In genomic region chr19:43692364-43692763, GRCh38 we compare ENCODE assay signal across 23 cellular contexts. TPM values are rescaled to one million over a fixed set of nuclear protein-coding genes. Genes with fewer than 3 reads are reported as not detected.
DNase-seq lines count a peak whose midpoint lies in the region; ATAC-seq and TF ChIP-seq lines count a peak whose summit lies in the region.
"Had no signal": no experiment of that assay in that cellular context is flagged by ENCODE, and none has a peak within 500 bp of the region (broad histone marks: within the 10 kb centered on the region; RNA-seq: fewer than 3 reads in every experiment).

No MANE protein-coding gene starts in this region.

- H3K4me3 Mint-ChIP-seq in dendritic cell treated with granulocyte-macrophage colony-stimulating factor and Interleukin-4, amounts not matched to agents 40 ng/mL and 50 ng/mL, for 4 days: no peak overlapping the region
- H3K4me3 Mint-ChIP-seq: CD4-positive, CD25-positive, alpha-beta regulatory T cell; CD8-positive, alpha-beta T cell; H9; HFFc6 had no signal

- H3K4me1 ChIP-seq in neutrophil (ENCODE audit: control insufficient read depth in 1 of 2, insufficient read depth in 1 of 2, low read depth in 1 of 2, low read length in 1 of 2): peaks cover 79 to 85% of the 10 kb centered on the region in 2 experiments
- no peaks in the 10 kb centered on the region for H3K4me1 ChIP-seq in upper lobe of right lung
- H3K4me1 ChIP-seq in esophagus muscularis mucosa: no peaks in the 10 kb centered on the region
- H3K4me1 ChIP-seq: A549, BE2C, Caco-2 had no signal

- TF ChIP-seq CTCF in neutrophil (IDR thresholded peaks at IDR 0.05) (no peak), upper lobe of right lung (IDR thresholded peaks at IDR 0.05) (no peak), esophagus muscularis mucosa (IDR thresholded peaks at IDR 0.05) (no peak), lower leg skin (IDR thresholded peaks at IDR 0.05) (no peak)

- peak; percentile 39 for DNase-seq in CD1c-positive myeloid dendritic cell (ENCODE audit: extremely low spot score)
- DNase-seq in upper lobe of right lung: no peak
- DNase-seq in NK-92 treated with Interleukin-12 subunit alpha and Interleukin-12 subunit beta, amount 100 ng/mL, for 24 hours (lab: John Stamatoyannopoulos, UW): no peak
- DNase-seq in SIG-M5 (lab: John Stamatoyannopoulos, UW): no peak
- no peak for DNase-seq in esophagus muscularis mucosa (ENCODE audit: extremely low spot score)
- DNase-seq in lower leg skin (ENCODE audit: low spot score in 2 of 2): no peak
- DNase-seq: 8988T; ACHN; BE2C; Caco-2; CD4-positive, CD25-positive, alpha-beta regulatory T cell; CD8-positive, alpha-beta T cell; DMS153; DND-41; GM23248; H9; HFFc6 had no signal

- H3K4me1 Mint-ChIP-seq in dendritic cell treated with granulocyte-macrophage colony-stimulating factor and Interleukin-4, amounts not matched to agents 40 ng/mL and 50 ng/mL, for 4 days (ENCODE audit: low read depth): peaks cover 55% of the 10 kb centered on the region
- H3K4me1 Mint-ChIP-seq: CD4-positive, CD25-positive, alpha-beta regulatory T cell had no signal

- no peak for TF ChIP-seq POLR2A in esophagus muscularis mucosa (IDR thresholded peaks at IDR 0.05; ENCODE audit: low read depth)
- TF ChIP-seq POLR2A in lower leg skin (IDR thresholded peaks at IDR 0.05): no peak

- H3K27ac Mint-ChIP-seq in dendritic cell treated with granulocyte-macrophage colony-stimulating factor and Interleukin-4, amounts not matched to agents 40 ng/mL and 50 ng/mL, for 4 days: peak overlapping the region; percentile 60
- H3K27ac Mint-ChIP-seq: CD4-positive, CD25-positive, alpha-beta regulatory T cell; CD8-positive, alpha-beta T cell; H9; HFFc6 had no signal

- intact Hi-C loops in dendritic cell treated with granulocyte-macrophage colony-stimulating factor and Interleukin-4, amounts not matched to agents 40 ng/mL and 50 ng/mL, for 4 days (cut with micrococcal nuclease): no loop called here
- intact Hi-C loops in upper lobe of right lung (cut with DNase I): no loop called here
- intact Hi-C loops in esophagus muscularis mucosa (cut with DNase I): no loop called here
- intact Hi-C loops in lower leg skin (cut with DNase I; ENCODE audit: low total_unique reads): no loop called here

- peak overlapping the region; percentile 50 to 53 for H3K4me3 ChIP-seq in neutrophil (ENCODE audit: low read depth in 1 of 2, low read length in 1 of 2)
- no peak overlapping the region for H3K4me3 ChIP-seq in upper lobe of right lung
- no peak overlapping the region for H3K4me3 ChIP-seq in esophagus muscularis mucosa
- H3K4me3 ChIP-seq in lower leg skin (ENCODE audit: low read depth, poor library complexity, severe bottlenecking): no peak overlapping the region
- H3K4me3 ChIP-seq: A549; BLaER1 treated with 17β-estradiol and CSF1 and Interleukin-3, amounts not matched to agents 10 nM and 100 nM; GM23248 had no signal

- no peaks in the 10 kb centered on the region for H3K27me3 ChIP-seq in neutrophil
- H3K27me3 ChIP-seq in upper lobe of right lung: no peaks in the 10 kb centered on the region
- peaks cover 0 to 5% (median 0%) of the 10 kb centered on the region in 4 donors for H3K27me3 ChIP-seq in esophagus muscularis mucosa
- H3K27me3 ChIP-seq: BE2C; BLaER1 treated with 17β-estradiol and CSF1 and Interleukin-3, amounts not matched to agents 10 nM and 100 nM had no signal

- H3K9me3 ChIP-seq in neutrophil (no peaks in the 10 kb centered on the region), upper lobe of right lung (peaks cover 7% of the 10 kb centered on the region), esophagus muscularis mucosa (peaks cover 0 to 26% (median 24%) of the 10 kb centered on the region in 4 donors)
- H3K9me3 ChIP-seq: BE2C had no signal

- 76% methylated on average over 3 of the region's 3 CpGs for WGBS in esophagus muscularis mucosa
- 63 to 76% methylated on average over 3 of the region's 3 CpGs for WGBS in lower leg skin, 2 donors

- H3K27ac ChIP-seq in neutrophil: peak overlapping the region; percentile 96
- H3K27ac ChIP-seq in upper lobe of right lung: no peak overlapping the region
- no peak overlapping the region for H3K27ac ChIP-seq in esophagus muscularis mucosa (replicated peaks in 1 of 4)
- H3K27ac ChIP-seq: A549, GM23248 had no signal

- peak; percentile 54 for ATAC-seq in upper lobe of right lung
- ATAC-seq: A549; CD8-positive, alpha-beta T cell; HCT116 had no signal

- H3K36me3 ChIP-seq in neutrophil (no peaks in the 10 kb centered on the region), upper lobe of right lung (no peaks in the 10 kb centered on the region), esophagus muscularis mucosa (no peaks in the 10 kb centered on the region)
- H3K36me3 ChIP-seq: BE2C had no signal

- no peak for TF ChIP-seq EP300 in esophagus muscularis mucosa (IDR thresholded peaks at IDR 0.05)

- H3K27me3 Mint-ChIP-seq in dendritic cell treated with granulocyte-macrophage colony-stimulating factor and Interleukin-4, amounts not matched to agents 40 ng/mL and 50 ng/mL, for 4 days: no peaks in the 10 kb centered on the region

- peaks cover 8% of the 10 kb centered on the region for H3K36me3 Mint-ChIP-seq in dendritic cell treated with granulocyte-macrophage colony-stimulating factor and Interleukin-4, amounts not matched to agents 40 ng/mL and 50 ng/mL, for 4 days (ENCODE audit: low read depth)
- H3K36me3 Mint-ChIP-seq: CD4-positive, CD25-positive, alpha-beta regulatory T cell; CD8-positive, alpha-beta T cell had no signal

- H3K9me3 Mint-ChIP-seq in dendritic cell treated with granulocyte-macrophage colony-stimulating factor and Interleukin-4, amounts not matched to agents 40 ng/mL and 50 ng/mL, for 4 days: peaks cover 14% of the 10 kb centered on the region

RNA-seq across cellular contexts. Expression of gene PLAUR, which starts 22.4 kb away (rescaled TPM):
- total RNA-seq in upper lobe of right lung (97.2 TPM), esophagus muscularis mucosa (10 to 100 TPM in 3 of 4 donors, 1 to 10 TPM in 1; 7.5 to 45.7 (median 18.4) TPM), lower leg skin (10 to 100 TPM in 1 of 4 donors, 1 to 10 TPM in 3; 4.1 to 11.1 (median 9.0) TPM)

RNA-seq across cellular contexts. Expression of gene IRGC, which starts 23.5 kb away (rescaled TPM):
- total RNA-seq in upper lobe of right lung (not detected), esophagus muscularis mucosa (not detected), lower leg skin (not detected)
- total RNA-seq: Caco-2; CD4-positive, CD25-positive, alpha-beta regulatory T cell; CD8-positive, alpha-beta T cell; GM23248; H4; H9; HFFc6 had no signal

RNA-seq across cellular contexts. Expression of gene CADM4, which starts 52.7 kb away (rescaled TPM):
- total RNA-seq in upper lobe of right lung (8.7 TPM), esophagus muscularis mucosa (10 to 100 TPM; 31.6 to 67.9 (median 46.9) TPM), lower leg skin (10 to 100 TPM; 22.3 to 56.0 (median 29.6) TPM)

Comparison
In these comparisons a context has a peak if more than half of its experiments do, and no peak if none do; other contexts are left out.
1. H3K4me3 ChIP-seq: peak in neutrophil (2 of 2); none in upper lobe of right lung (single experiment), esophagus muscularis mucosa (0 of 4) and lower leg skin (single experiment).